1 cellular context compared by ENCODE assay signal in the genomic region with DNA sequence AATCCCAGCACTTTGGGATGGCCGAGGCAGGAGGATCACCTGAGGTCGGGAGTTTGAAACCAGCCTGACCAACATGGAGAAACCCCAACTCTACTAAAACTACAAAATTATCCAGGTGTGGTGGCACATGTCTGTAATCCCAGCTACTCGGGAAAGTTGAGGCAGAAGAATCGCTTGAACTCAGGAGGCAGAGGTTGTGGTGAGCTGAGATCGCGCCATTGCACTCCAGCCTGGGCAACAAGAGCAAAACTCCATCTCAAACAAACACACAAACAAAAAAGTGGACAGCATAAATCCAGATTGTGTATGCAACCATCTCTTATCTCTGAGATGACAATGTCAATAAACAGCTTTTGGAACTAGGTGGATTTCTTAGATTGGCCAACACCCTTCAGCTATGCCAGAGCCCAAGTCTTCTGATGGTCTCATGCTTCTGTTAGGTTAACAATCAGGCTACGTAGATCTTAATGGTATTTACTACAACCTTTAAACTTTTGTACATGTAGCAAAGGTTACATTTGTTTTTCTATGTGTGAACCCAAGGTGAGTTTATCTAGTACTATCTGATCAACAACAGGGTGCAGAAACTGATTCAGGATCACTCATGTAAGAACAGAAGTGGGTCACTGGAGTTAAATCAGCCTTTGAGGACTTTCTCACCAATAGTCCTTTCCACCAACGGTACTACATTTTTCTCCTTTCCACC.
TF ChIP-seq lines count a peak whose summit lies in the region.

No MANE protein-coding gene starts in this region.

TF ChIP-seq in GM23338, 12 proteins besides CTCF, POLR2A, EP300 and RAD21:
- TF ChIP-seq EZH2 (IDR thresholded peaks at IDR 0.05; ENCODE audit: low read depth, unreplicated experiment): no peak
